In genomic region chr6:5905431-5906339, GRCh38 we compare ENCODE assay signal across 10 cellular contexts.
DNase-seq lines count a peak whose midpoint lies in the region; ATAC-seq and TF ChIP-seq lines count a peak whose summit lies in the region.
"Had no signal": no experiment of that assay in that cellular context is flagged by ENCODE, and none has a peak within 500 bp of the region (broad histone marks: within the 10 kb centered on the region; RNA-seq: fewer than 3 reads in every experiment).

No MANE protein-coding gene starts in this region.

- CTCF ChIA-PET in Calu3 (lab: Charles Lee), result no interaction called here

- intact Hi-C loops in Calu3 (cut with micrococcal nuclease; ENCODE audit: unreplicated experiment), result no loop called here

- no peak for ATAC-seq in GM18520 (IDR thresholded peaks at IDR 0.05; ENCODE audit: unreplicated experiment)

- no peak overlapping the region for H3K4me3 Mint-ChIP-seq in Calu3 (ENCODE audit: low read depth, unreplicated experiment)
- H3K4me3 Mint-ChIP-seq: activated naive CD8-positive, alpha-beta T cell had no signal

- no peaks in the 10 kb centered on the region for H3K9me3 Mint-ChIP-seq in Calu3 (ENCODE audit: low read depth, unreplicated experiment)

- no peaks in the 10 kb centered on the region for H3K4me1 Mint-ChIP-seq in Calu3 (ENCODE audit: low read depth, unreplicated experiment)

- H3K4me3 ChIP-seq in retinal pigment epithelial cell (ENCODE audit: low read length), result no peak overlapping the region

- DNase-seq in EH (ENCODE audit: low read depth), result peak; percentile 90
- DNase-seq in T1000 (lab: John Stamatoyannopoulos, UW), result peak; percentile 72
- DNase-seq in globus pallidus (ENCODE audit: low spot score), result peak; percentile 11
- peak; percentile 50 for DNase-seq in retinal pigment epithelial cell (ENCODE audit: low read depth)
- no peak for DNase-seq in cerebellar cortex (ENCODE audit: low spot score)
- no peak for DNase-seq in Calu3
- no peak for DNase-seq in DMS53 treated with DMSO at 0.1 percent for 48 hours (lab: John Stamatoyannopoulos, UW; ENCODE audit: unreplicated experiment)
- DNase-seq: islet precursor cell had no signal

- H3K36me3 Mint-ChIP-seq in Calu3 (ENCODE audit: insufficient read depth, unreplicated experiment), result no peaks in the 10 kb centered on the region

- TF ChIP-seq CTCF in retinal pigment epithelial cell (conservative IDR thresholded peaks at IDR 0.05; ENCODE audit: low read depth, low read length), result no peak
- no peak for TF ChIP-seq CTCF in Calu3 (IDR thresholded peaks at IDR 0.05; ENCODE audit: unreplicated experiment)

- H3K27ac Mint-ChIP-seq in Calu3 (ENCODE audit: unreplicated experiment), result no peak overlapping the region
- H3K27ac Mint-ChIP-seq: activated naive CD8-positive, alpha-beta T cell had no signal

- no TSS peak for BruUV-seq in Calu3 (replicated peaks; lab: Mats Ljungman, UMichigan)

- H3K27me3 Mint-ChIP-seq in Calu3 (ENCODE audit: unreplicated experiment), result no peaks in the 10 kb centered on the region
- H3K27me3 Mint-ChIP-seq: activated naive CD8-positive, alpha-beta T cell had no signal

Comparison
In these comparisons a context has a peak if more than half of its experiments do, and no peak if none do; other contexts are left out.
1. DNase-seq: peak in EH (single experiment), T1000 (single experiment), globus pallidus (single experiment) and retinal pigment epithelial cell (single experiment); none in cerebellar cortex (single experiment), Calu3 (single experiment) and DMS53 treated with DMSO at 0.1 percent for 48 hours (single experiment).